In genomic region chr17:5237541-5238016, GRCh38 we compare ENCODE assay signal across 9 cellular contexts. TPM values are rescaled to one million over a fixed set of nuclear protein-coding genes. Genes with fewer than 3 reads are reported as not detected.
DNase-seq lines count a peak whose midpoint lies in the region; ATAC-seq, FAIRE-seq and TF ChIP-seq lines count a peak whose summit lies in the region.
"Had no signal": no experiment of that assay in that cellular context is flagged by ENCODE, and none has a peak within 500 bp of the region (broad histone marks: within the 10 kb centered on the region; RNA-seq: fewer than 3 reads in every experiment).

No MANE protein-coding gene starts in this region.

- peaks cover 25% of the 10 kb centered on the region for H3K4me1 ChIP-seq in CD4-positive, CD25-positive, alpha-beta regulatory T cell (ENCODE audit: control insufficient read depth, insufficient read depth, low read length, poor library complexity, severe bottlenecking)

- peaks cover 5% of the 10 kb centered on the region for H3K27me3 Mint-ChIP-seq in CD4-positive, CD25-positive, alpha-beta regulatory T cell

- FAIRE-seq in GM19239 (lab: Jason Lieb, UNC), result peak; percentile 98
- FAIRE-seq: TTC549 had no signal

- peak overlapping the region; percentile 59 to 90 (median 70) for H3K27ac Mint-ChIP-seq in CD4-positive, CD25-positive, alpha-beta regulatory T cell

- no peaks in the 10 kb centered on the region for H3K27me3 ChIP-seq in CD4-positive, CD25-positive, alpha-beta regulatory T cell (ENCODE audit: control insufficient read depth, insufficient read depth, low read length)

- peak in 1 of 3 donors; percentile 74 for DNase-seq in CD4-positive, CD25-positive, alpha-beta regulatory T cell
- DNase-seq in GM19239 (ENCODE audit: insufficient read length, low spot score), result no peak
- DNase-seq in NCI-H1930 (lab: John Stamatoyannopoulos, UW), result peak; percentile 16 to 52
- peak; percentile 49 to 65 for DNase-seq in activated CD4-positive, alpha-beta T cell treated with anti-CD3 and anti-CD28 coated beads, Interleukin-2, amount 50 U/mL, for 48 hours
- peak; percentile 49 for DNase-seq in fibroblast of the aortic adventitia (ENCODE audit: low read depth)
- peak; percentile 54 for DNase-seq in pons (ENCODE audit: low spot score)
- DNase-seq in central memory CD4-positive, alpha-beta T cell, result no peak

- H3K36me3 ChIP-seq in CD4-positive, CD25-positive, alpha-beta regulatory T cell (ENCODE audit: control insufficient read depth, insufficient read depth, low read length), result no peaks in the 10 kb centered on the region

- peak overlapping the region in 2 of 4 donors; percentile 43 to 74 for H3K4me3 Mint-ChIP-seq in CD4-positive, CD25-positive, alpha-beta regulatory T cell

- H3K36me3 Mint-ChIP-seq in CD4-positive, CD25-positive, alpha-beta regulatory T cell, result peaks cover 13% of the 10 kb centered on the region

- peak; percentile 36 to 53 for ATAC-seq in CD4-positive, CD25-positive, alpha-beta regulatory T cell (ENCODE audit: low read depth in 2 of 2)
- ATAC-seq in GM19397 (IDR thresholded peaks at IDR 0.05; ENCODE audit: unreplicated experiment), result no peak

- H3K9me3 ChIP-seq in CD4-positive, CD25-positive, alpha-beta regulatory T cell (ENCODE audit: control insufficient read depth in 2 of 2, low read length in 2 of 2), result no peaks in the 10 kb centered on the region

- peak; percentile 55 for TF ChIP-seq CTCF in fibroblast of the aortic adventitia (IDR thresholded peaks at IDR 0.05; ENCODE audit: insufficient read depth, low read length)

- peaks cover 8 to 63% (median 17%) of the 10 kb centered on the region in 4 donors for H3K4me1 Mint-ChIP-seq in CD4-positive, CD25-positive, alpha-beta regulatory T cell

- no peaks in the 10 kb centered on the region for H3K9me3 Mint-ChIP-seq in CD4-positive, CD25-positive, alpha-beta regulatory T cell

- H3K27ac ChIP-seq in CD4-positive, CD25-positive, alpha-beta regulatory T cell (ENCODE audit: insufficient read depth, low read length, poor library complexity, severe bottlenecking), result no peak overlapping the region

- H3K4me3 ChIP-seq in CD4-positive, CD25-positive, alpha-beta regulatory T cell (ENCODE audit: low read depth, low read length), result no peak overlapping the region
- H3K4me3 ChIP-seq in fibroblast of the aortic adventitia (ENCODE audit: low read depth, low read length), result no peak overlapping the region

RNA-seq across cellular contexts. Expression of gene SCIMP, which starts 2.9 kb away (rescaled TPM):
- total RNA-seq in CD4-positive, CD25-positive, alpha-beta regulatory T cell, result not detected
- polyA plus RNA-seq in CD4-positive, CD25-positive, alpha-beta regulatory T cell, result 1 to 10 TPM in 1 of 4 donors, under 1 TPM in 3; 0.19 to 1.2 (median 0.29) TPM
- not detected in 2 replicates for total RNA-seq in fibroblast of the aortic adventitia (ENCODE audit: low replicate concordance)

RNA-seq across cellular contexts. Expression of gene RABEP1, which starts 44.5 kb away (rescaled TPM):
- 45.5 TPM for total RNA-seq in CD4-positive, CD25-positive, alpha-beta regulatory T cell
- 10 to 100 TPM; 23.7 to 29.0 (median 26.7) TPM for polyA plus RNA-seq in CD4-positive, CD25-positive, alpha-beta regulatory T cell
- total RNA-seq in fibroblast of the aortic adventitia (ENCODE audit: low replicate concordance), result 43.5 and 81.4 TPM in 2 replicates

RNA-seq across cellular contexts. Expression of gene ZNF594, which starts 45.9 kb away (rescaled TPM):
- total RNA-seq in CD4-positive, CD25-positive, alpha-beta regulatory T cell, result 3.1 TPM
- 1 to 10 TPM in 3 of 4 donors, under 1 TPM in 1; 0.86 to 2.4 (median 1.8) TPM for polyA plus RNA-seq in CD4-positive, CD25-positive, alpha-beta regulatory T cell
- 4.7 and 7.6 TPM in 2 replicates for total RNA-seq in fibroblast of the aortic adventitia (ENCODE audit: low replicate concordance)

Comparison
In these comparisons a context has a peak if more than half of its experiments do, and no peak if none do; other contexts are left out.
1. DNase-seq: peak in NCI-H1930 (2 of 2), activated CD4-positive, alpha-beta T cell treated with anti-CD3 and anti-CD28 coated beads, Interleukin-2, amount 50 U/mL, for 48 hours (2 of 2), fibroblast of the aortic adventitia (single experiment) and pons (single experiment); none in GM19239 (single experiment) and central memory CD4-positive, alpha-beta T cell (single experiment).